Comparison of ENCODE assay signal across 8 cellular contexts in the genomic region with DNA sequence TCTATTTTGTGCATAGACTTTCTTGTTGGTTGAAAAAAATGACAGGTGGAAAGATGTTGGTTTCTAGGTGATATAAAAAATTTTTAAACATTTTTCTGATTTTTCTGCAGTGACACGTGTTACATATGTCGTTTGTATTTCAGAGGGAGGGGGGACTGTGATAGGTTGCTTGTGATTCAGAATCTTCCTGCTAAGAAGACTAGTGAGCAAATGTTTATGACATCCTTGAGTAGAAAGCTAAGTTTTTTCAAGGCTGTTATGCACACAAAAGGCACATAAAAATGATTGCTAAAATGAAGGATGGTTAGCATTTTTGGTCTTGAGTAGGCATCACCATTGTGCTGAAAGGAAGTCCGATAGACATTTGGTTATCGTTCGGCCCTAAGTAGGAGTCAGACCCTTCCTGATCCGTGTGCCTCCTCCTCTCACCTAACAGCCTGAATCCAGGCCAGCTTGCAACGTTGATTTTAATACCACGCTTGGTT. TPM values are rescaled to one million over a fixed set of nuclear protein-coding genes. Genes with fewer than 3 reads are reported as not detected.
DNase-seq lines count a peak whose midpoint lies in the region; ATAC-seq and TF ChIP-seq lines count a peak whose summit lies in the region.

No MANE protein-coding gene starts in this region.

- peaks cover 20% of the 10 kb centered on the region for H3K4me1 Mint-ChIP-seq in endothelial cell (ENCODE audit: unreplicated experiment)

- H3K27ac ChIP-seq in SJSA1 (peak overlapping the region; percentile 85; the same call in 1 of the 2 replicates), osteoblast (ENCODE audit: low read depth, low read length) (peak overlapping the region; percentile 93)

- peak overlapping the region; percentile 91 for H3K4me3 ChIP-seq in AG10803 (ENCODE audit: low read length)
- H3K4me3 ChIP-seq in SJSA1: peak overlapping the region; percentile 100
- H3K4me3 ChIP-seq in osteoblast (ENCODE audit: insufficient read depth, low read length): peak overlapping the region; percentile 95

- H2AFZ ChIP-seq in osteoblast (ENCODE audit: low read length): peak overlapping the region; percentile 80

- peaks cover 8% of the 10 kb centered on the region; the same call in 1 of the 2 replicates for H3K9me3 ChIP-seq in SJSA1 (replicated peaks)
- H3K9me3 ChIP-seq in osteoblast (ENCODE audit: low read depth, low read length): no peaks in the 10 kb centered on the region

- H3K36me3 ChIP-seq in SJSA1 (peaks cover 49% of the 10 kb centered on the region), osteoblast (ENCODE audit: insufficient read depth, low read length) (peaks cover 8% of the 10 kb centered on the region)

- H3K4me2 ChIP-seq in osteoblast (ENCODE audit: insufficient read depth, low read length): peak overlapping the region; percentile 88

- H3K4me1 ChIP-seq in SJSA1 (replicated peaks) (peaks cover 20% of the 10 kb centered on the region), osteoblast (ENCODE audit: insufficient read depth, low read length) (peaks cover 15% of the 10 kb centered on the region)

- peaks cover 12% of the 10 kb centered on the region for H3K36me3 Mint-ChIP-seq in endothelial cell (ENCODE audit: low read depth, unreplicated experiment)

- no peaks in the 10 kb centered on the region for H4K20me1 ChIP-seq in osteoblast (ENCODE audit: insufficient read depth, low read length)

- H3K27me3 Mint-ChIP-seq in endothelial cell (ENCODE audit: unreplicated experiment): no peaks in the 10 kb centered on the region

- H3K27me3 ChIP-seq in SJSA1 (replicated peaks): no peaks in the 10 kb centered on the region
- H3K27me3 ChIP-seq in osteoblast (ENCODE audit: insufficient read depth, low read length): no peaks in the 10 kb centered on the region

- ATAC-seq in GM19452 (IDR thresholded peaks at IDR 0.05; ENCODE audit: unreplicated experiment) (peak; percentile 14), HG03432 (IDR thresholded peaks at IDR 0.05; ENCODE audit: unreplicated experiment) (no peak)

- peak overlapping the region; percentile 95 for H3K4me3 Mint-ChIP-seq in endothelial cell (ENCODE audit: unreplicated experiment)

- H3K27ac Mint-ChIP-seq in endothelial cell (ENCODE audit: unreplicated experiment): peak overlapping the region; percentile 82

- DNase-seq in AG10803 (ENCODE audit: low read depth): peak; percentile 37
- DNase-seq in SJSA1 (ENCODE audit: low read depth in 1 of 2, low spot score in 2 of 2): peak in 1 of 2 experiments; percentile 37
- DNase-seq in endothelial cell (ENCODE audit: low spot score): no peak
- DNase-seq in osteoblast (ENCODE audit: insufficient read length, low spot score, missing footprints): peak; percentile 92
- no peak for DNase-seq in HK-2 (ENCODE audit: unreplicated experiment)
- DNase-seq in activated CD4-positive, CD25-positive, alpha-beta regulatory T cell treated with anti-CD3 and anti-CD28 coated beads, Interleukin-2, amount 50 U/mL, for 72 hours: no peak

- peaks cover 48% of the 10 kb centered on the region for H3K79me2 ChIP-seq in osteoblast (ENCODE audit: insufficient read depth, low read length)

- no peaks in the 10 kb centered on the region for H3K9me3 Mint-ChIP-seq in endothelial cell (ENCODE audit: unreplicated experiment)

- TF ChIP-seq CTCF in AG10803 (conservative IDR thresholded peaks at IDR 0.05; ENCODE audit: low read length): no peak
- no peak for TF ChIP-seq CTCF in endothelial cell (IDR thresholded peaks at IDR 0.05; ENCODE audit: unreplicated experiment)
- TF ChIP-seq CTCF in osteoblast (IDR thresholded peaks at IDR 0.05; ENCODE audit: extremely low read depth, low read depth, low read length): no peak

RNA-seq across cellular contexts. Expression of a gene that starts 1.5 kb away (rescaled TPM):
- total RNA-seq in SJSA1 (2014; rRNA removed; shearing (Covaris generic)): 71.3 and 80.5 TPM in 2 replicates
- 29.8 TPM for total RNA-seq in endothelial cell (ENCODE audit: unreplicated experiment)
- 51.0 and 51.8 TPM in 2 replicates for total RNA-seq in osteoblast

RNA-seq across cellular contexts. Expression of a gene that starts 23.2 kb away (rescaled TPM):
- 29.7 and 40.2 TPM in 2 replicates for total RNA-seq in SJSA1 (2014; rRNA removed; shearing (Covaris generic))
- total RNA-seq in endothelial cell (ENCODE audit: unreplicated experiment) (30.7 TPM), osteoblast (56.8 and 63.6 TPM in 2 replicates)

Comparison
In these comparisons a context has a peak if more than half of its experiments do, and no peak if none do; other contexts are left out.
1. DNase-seq: peak in AG10803 (single experiment) and osteoblast (single experiment); none in endothelial cell (single experiment), HK-2 (single experiment) and activated CD4-positive, CD25-positive, alpha-beta regulatory T cell treated with anti-CD3 and anti-CD28 coated beads, Interleukin-2, amount 50 U/mL, for 72 hours (single experiment).
2. Peak in every context shown above with its lines, with median percentiles within 50 percentile points of each other: H3K4me3 ChIP-seq.